ENCODE assay signal across 1 cellular context in the genomic region with DNA sequence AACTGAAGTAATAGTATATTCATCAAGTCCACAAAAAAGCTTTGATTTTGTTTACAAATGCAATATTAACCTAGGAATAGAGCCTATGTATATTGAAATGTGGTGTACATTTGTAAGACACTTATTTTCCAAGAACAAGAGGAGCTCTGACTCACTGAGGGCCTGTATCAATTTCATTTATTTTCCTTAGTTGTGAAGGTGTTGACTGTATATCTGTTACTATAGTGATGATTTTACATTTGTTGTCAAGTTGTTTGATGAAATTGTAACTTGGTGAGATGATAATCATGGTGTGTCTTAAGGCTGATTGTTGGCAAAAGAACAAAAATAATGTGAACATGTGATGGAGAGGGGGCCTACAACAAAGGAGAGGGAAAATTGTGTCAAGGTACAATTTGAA.
TF ChIP-seq lines count a peak whose summit lies in the region.

No MANE protein-coding gene starts in this region.

TF ChIP-seq in H1, 55 proteins besides CTCF, POLR2A, EP300 and RAD21:
- TF ChIP-seq SUZ12 (IDR thresholded peaks at IDR 0.05; ENCODE audit: low read length) (no peak), RFX5 (IDR thresholded peaks at IDR 0.05; ENCODE audit: borderline replicate concordance, low read depth, low read length) (no peak), KDM5A (IDR thresholded peaks at IDR 0.05; ENCODE audit: low read length) (no peak), SIRT6 (IDR thresholded peaks at IDR 0.05; ENCODE audit: low read length) (no peak), CTBP2 (IDR thresholded peaks at IDR 0.05; ENCODE audit: borderline replicate concordance, insufficient read depth, insufficient read length, low read length) (no peak), SP1 (IDR thresholded peaks at IDR 0.05; ENCODE audit: low read depth, low read length) (no peak), EZH2 (IDR thresholded peaks at IDR 0.05; ENCODE audit: low read depth, low read length, severe bottlenecking) (no peak), BCL11A (IDR thresholded peaks at IDR 0.05; ENCODE audit: low read depth in 2 of 2, low read length in 2 of 2) (no peak), NANOG (IDR thresholded peaks at IDR 0.05; ENCODE audit: insufficient read depth, low read depth, low read length, poor library complexity, severe bottlenecking) (no peak), FOSL1 (IDR thresholded peaks at IDR 0.05; ENCODE audit: insufficient read depth, low read depth, low read length) (no peak), POU5F1 (IDR thresholded peaks at IDR 0.05; ENCODE audit: low read depth, low read length) (no peak), RXRA (IDR thresholded peaks at IDR 0.05; ENCODE audit: insufficient read depth, low read depth, low read length) (no peak), ASH2L (IDR thresholded peaks at IDR 0.05; ENCODE audit: low read length) (no peak), GABPA (IDR thresholded peaks at IDR 0.05; ENCODE audit: borderline replicate concordance, insufficient read depth, low read length) (no peak)
- TF ChIP-seq, protein P1, sequence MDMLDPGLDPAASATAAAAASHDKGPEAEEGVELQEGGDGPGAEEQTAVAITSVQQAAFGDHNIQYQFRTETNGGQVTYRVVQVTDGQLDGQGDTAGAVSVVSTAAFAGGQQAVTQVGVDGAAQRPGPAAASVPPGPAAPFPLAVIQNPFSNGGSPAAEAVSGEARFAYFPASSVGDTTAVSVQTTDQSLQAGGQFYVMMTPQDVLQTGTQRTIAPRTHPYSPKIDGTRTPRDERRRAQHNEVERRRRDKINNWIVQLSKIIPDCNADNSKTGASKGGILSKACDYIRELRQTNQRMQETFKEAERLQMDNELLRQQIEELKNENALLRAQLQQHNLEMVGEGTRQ (IDR thresholded peaks at IDR 0.05; ENCODE audit: low read length), result no peak
- TF ChIP-seq, protein P2, sequence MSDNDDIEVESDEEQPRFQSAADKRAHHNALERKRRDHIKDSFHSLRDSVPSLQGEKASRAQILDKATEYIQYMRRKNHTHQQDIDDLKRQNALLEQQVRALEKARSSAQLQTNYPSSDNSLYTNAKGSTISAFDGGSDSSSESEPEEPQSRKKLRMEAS (IDR thresholded peaks at IDR 0.05), result no peak
